ENCODE assay signal across 1 cellular context in genomic region chrX:103056902-103057301, GRCh38.
TF ChIP-seq lines count a peak whose summit lies in the region.

No MANE protein-coding gene starts in this region.

TF ChIP-seq in HepG2, 621 proteins besides CTCF, POLR2A, EP300 and RAD21 (continued from another document and continues in another):
- TF ChIP-seq ZEB1 (IDR thresholded peaks at IDR 0.05; ENCODE audit: insufficient replicate concordance, low read depth): peak; percentile 42
- no peak for TF ChIP-seq KLF16 (CRISPR knock-in tag; IDR thresholded peaks at IDR 0.05)
- no peak for TF ChIP-seq PRMT3 (CRISPR knock-in tag; IDR thresholded peaks at IDR 0.05; ENCODE audit: borderline replicate concordance, low read depth)
- TF ChIP-seq ZMYM4 (CRISPR knock-in tag; IDR thresholded peaks at IDR 0.05): peak; percentile 62
- peak; percentile 9; the same call in 1 of the 2 replicates for TF ChIP-seq BCL6 (CRISPR knock-in tag; IDR thresholded peaks at IDR 0.05)
- 0 out of 2 replicates have a peak, but pooled peaks have one; percentile 11 for TF ChIP-seq FOXP4 (CRISPR knock-in tag; IDR thresholded peaks at IDR 0.05)
- no peak for TF ChIP-seq ZNF891 (CRISPR knock-in tag; IDR thresholded peaks at IDR 0.05)
- TF ChIP-seq NR2F6 (IDR thresholded peaks at IDR 0.05): peak; percentile 59; the same call in 1 of the 2 replicates
- peak; percentile 44; the same call in 1 of the 2 replicates for TF ChIP-seq NR2F6 (CRISPR knock-in tag; IDR thresholded peaks at IDR 0.05)
- no peak for TF ChIP-seq RNF2 (conservative IDR thresholded peaks at IDR 0.05; ENCODE audit: low read depth)
- no peak for TF ChIP-seq KLF11 (CRISPR knock-in tag; IDR thresholded peaks at IDR 0.05)
- 0 out of 2 replicates have a peak, but pooled peaks have one; percentile 24 for TF ChIP-seq ISL2 (CRISPR knock-in tag; IDR thresholded peaks at IDR 0.05)
- TF ChIP-seq ARID5B (CRISPR knock-in tag; IDR thresholded peaks at IDR 0.05): peak; percentile 81
- TF ChIP-seq ZNF281 (CRISPR knock-in tag; IDR thresholded peaks at IDR 0.05; ENCODE audit: borderline replicate concordance): peak; percentile 93
- TF ChIP-seq ZNF274 (CRISPR knock-in tag; IDR thresholded peaks at IDR 0.05): no peak
- peak; percentile 86 for TF ChIP-seq ZBTB43 (CRISPR knock-in tag; conservative IDR thresholded peaks at IDR 0.05)
- no peak for TF ChIP-seq PAWR (CRISPR knock-in tag; IDR thresholded peaks at IDR 0.05; ENCODE audit: borderline replicate concordance)
- TF ChIP-seq ZBTB39 (CRISPR knock-in tag; IDR thresholded peaks at IDR 0.05): 0 out of 2 replicates have a peak, but pooled peaks have one; percentile 31
- peak; percentile 22; the same call in 1 of the 2 replicates for TF ChIP-seq POGZ (CRISPR knock-in tag; IDR thresholded peaks at IDR 0.05)
- TF ChIP-seq FOXA3 (CRISPR knock-in tag; IDR thresholded peaks at IDR 0.05): peak; percentile 32; the same call in 1 of the 2 replicates
- no peak for TF ChIP-seq REPIN1 (CRISPR knock-in tag; IDR thresholded peaks at IDR 0.05; ENCODE audit: borderline replicate concordance, low read depth)
- TF ChIP-seq AHDC1 (CRISPR knock-in tag; IDR thresholded peaks at IDR 0.05; ENCODE audit: borderline replicate concordance): 0 out of 2 replicates have a peak, but pooled peaks have one; percentile 24
- peak; percentile 31; the same call in 1 of the 2 replicates for TF ChIP-seq ZNF646 (CRISPR knock-in tag; IDR thresholded peaks at IDR 0.05)
